In genomic region chr18:79399275-79400081, GRCh38 we compare ENCODE assay signal across 8 cellular contexts. TPM values are rescaled to one million over a fixed set of nuclear protein-coding genes. Genes with fewer than 3 reads are reported as not detected.
DNase-seq lines count a peak whose midpoint lies in the region.

No MANE protein-coding gene starts in this region.

- H3K9me3 Mint-ChIP-seq in T-helper 1 cell treated with Interleukin-12 subunit alpha and Interleukin-12 subunit beta and Interleukin-4 antibody, amounts not matched to agents 30 μg/mL and 1 μg/mL, for 36 hours, result no peaks in the 10 kb centered on the region
- H3K9me3 Mint-ChIP-seq in activated T-helper 1 cell treated with anti-CD3 and anti-CD28 coated beads, Interleukin-12 subunit alpha, Interleukin-12 subunit beta, Interleukin-2, Interleukin-4 antibody, amounts not matched to agents 30 ng/mL and 10 ng/mL and 1 ng/mL, durations not matched to agents 14 hours and 24 hours and 36 hours, result no peaks in the 10 kb centered on the region

- H3K4me1 Mint-ChIP-seq in T-helper 1 cell treated with Interleukin-12 subunit alpha and Interleukin-12 subunit beta and Interleukin-4 antibody, amounts not matched to agents 30 μg/mL and 1 μg/mL, for 36 hours (ENCODE audit: low read depth), result peaks cover 34% of the 10 kb centered on the region
- peaks cover 47% of the 10 kb centered on the region for H3K4me1 Mint-ChIP-seq in activated T-helper 1 cell treated with anti-CD3 and anti-CD28 coated beads, Interleukin-12 subunit alpha, Interleukin-12 subunit beta, Interleukin-2, Interleukin-4 antibody, amounts not matched to agents 30 ng/mL and 10 ng/mL and 1 ng/mL, durations not matched to agents 14 hours and 24 hours and 36 hours (ENCODE audit: low read depth)

- intact Hi-C loops in activated T-helper 1 cell treated with anti-CD3 and anti-CD28 coated beads, Interleukin-12 subunit alpha, Interleukin-12 subunit beta, Interleukin-2, Interleukin-4 antibody, amounts not matched to agents 30 ng/mL and 10 ng/mL and 1 ng/mL, durations not matched to agents 14 hours and 24 hours and 36 hours (cut with micrococcal nuclease), result loop anchor here (5.0 to 10.0 kb wide), 2 partner anchors 38 to 555 kb away; partner anchors contain the start of gene SLC66A2

- peak overlapping the region; percentile 83 for H3K27ac Mint-ChIP-seq in T-helper 1 cell treated with Interleukin-12 subunit alpha and Interleukin-12 subunit beta and Interleukin-4 antibody, amounts not matched to agents 30 μg/mL and 1 μg/mL, for 36 hours
- peak overlapping the region; percentile 98 for H3K27ac Mint-ChIP-seq in activated T-helper 1 cell treated with anti-CD3 and anti-CD28 coated beads, Interleukin-12 subunit alpha, Interleukin-12 subunit beta, Interleukin-2, Interleukin-4 antibody, amounts not matched to agents 30 ng/mL and 10 ng/mL and 1 ng/mL, durations not matched to agents 14 hours and 24 hours and 36 hours

- H3K4me3 Mint-ChIP-seq in T-helper 1 cell treated with Interleukin-12 subunit alpha and Interleukin-12 subunit beta and Interleukin-4 antibody, amounts not matched to agents 30 μg/mL and 1 μg/mL, for 36 hours, result peak overlapping the region; percentile 79
- peak overlapping the region; percentile 90 for H3K4me3 Mint-ChIP-seq in activated T-helper 1 cell treated with anti-CD3 and anti-CD28 coated beads, Interleukin-12 subunit alpha, Interleukin-12 subunit beta, Interleukin-2, Interleukin-4 antibody, amounts not matched to agents 30 ng/mL and 10 ng/mL and 1 ng/mL, durations not matched to agents 14 hours and 24 hours and 36 hours

- DNase-seq in T-helper 1 cell, result no peak
- peak; percentile 31 for DNase-seq in activated T-helper 1 cell treated with anti-CD3 and anti-CD28 coated beads, Interleukin-12 subunit alpha, Interleukin-12 subunit beta, Interleukin-2, Interleukin-4 antibody, amounts not matched to agents 30 ng/mL and 10 ng/mL and 1 ng/mL, durations not matched to agents 14 hours and 24 hours and 36 hours (ENCODE audit: low spot score)
- DNase-seq in stimulated activated CD4-positive, alpha-beta T cell treated with anti-CD3 and anti-CD28 coated beads, Interleukin-4, amount 100 ng/mL, for 1 hour, result peak; percentile 37
- DNase-seq in SHP77 treated with DMSO at 0.1 percent for 48 hours (lab: John Stamatoyannopoulos, UW), result no peak
- DNase-seq in NCI-H2107 (lab: John Stamatoyannopoulos, UW), result no peak
- DNase-seq in HT-29 (ENCODE audit: low spot score), result no peak

- H3K4me3 ChIP-seq in iPS-11a (ENCODE audit: low read depth, low read length), result peak overlapping the region; percentile 37

- peaks cover 5% of the 10 kb centered on the region for H3K27me3 Mint-ChIP-seq in T-helper 1 cell treated with Interleukin-12 subunit alpha and Interleukin-12 subunit beta and Interleukin-4 antibody, amounts not matched to agents 30 μg/mL and 1 μg/mL, for 36 hours (ENCODE audit: low read depth)
- H3K27me3 Mint-ChIP-seq in activated T-helper 1 cell treated with anti-CD3 and anti-CD28 coated beads, Interleukin-12 subunit alpha, Interleukin-12 subunit beta, Interleukin-2, Interleukin-4 antibody, amounts not matched to agents 30 ng/mL and 10 ng/mL and 1 ng/mL, durations not matched to agents 14 hours and 24 hours and 36 hours (ENCODE audit: insufficient read depth), result no peaks in the 10 kb centered on the region

- peaks cover 7% of the 10 kb centered on the region for H3K36me3 Mint-ChIP-seq in T-helper 1 cell treated with Interleukin-12 subunit alpha and Interleukin-12 subunit beta and Interleukin-4 antibody, amounts not matched to agents 30 μg/mL and 1 μg/mL, for 36 hours (ENCODE audit: low read depth)
- H3K36me3 Mint-ChIP-seq in activated T-helper 1 cell treated with anti-CD3 and anti-CD28 coated beads, Interleukin-12 subunit alpha, Interleukin-12 subunit beta, Interleukin-2, Interleukin-4 antibody, amounts not matched to agents 30 ng/mL and 10 ng/mL and 1 ng/mL, durations not matched to agents 14 hours and 24 hours and 36 hours (ENCODE audit: low read depth), result peaks cover 28% of the 10 kb centered on the region

RNA-seq across cellular contexts. Expression of gene NFATC1, which starts 3.7 kb away (rescaled TPM):
- 102 and 103 TPM in 2 replicates for total RNA-seq in activated T-helper 1 cell treated with anti-CD3 and anti-CD28 coated beads, Interleukin-12 subunit alpha, Interleukin-12 subunit beta, Interleukin-2, Interleukin-4 antibody, amounts not matched to agents 30 ng/mL and 10 ng/mL and 1 ng/mL, durations not matched to agents 14 hours and 24 hours and 36 hours
- not detected in 2 replicates for total RNA-seq in HT-29 (2014; rRNA removed; shearing (Covaris generic))

Comparison
In these comparisons a context has a peak if more than half of its experiments do, and no peak if none do; other contexts are left out.
1. DNase-seq: peak in activated T-helper 1 cell treated with anti-CD3 and anti-CD28 coated beads, Interleukin-12 subunit alpha, Interleukin-12 subunit beta, Interleukin-2, Interleukin-4 antibody, amounts not matched to agents 30 ng/mL and 10 ng/mL and 1 ng/mL, durations not matched to agents 14 hours and 24 hours and 36 hours (single experiment) and stimulated activated CD4-positive, alpha-beta T cell treated with anti-CD3 and anti-CD28 coated beads, Interleukin-4, amount 100 ng/mL, for 1 hour (single experiment); none in T-helper 1 cell (0 of 5), SHP77 treated with DMSO at 0.1 percent for 48 hours (single experiment), NCI-H2107 (single experiment) and HT-29 (single experiment).
2. RNA of gene NFATC1, which starts 3.7 kb away (total RNA-seq): 102 to 103 TPM in activated T-helper 1 cell treated with anti-CD3 and anti-CD28 coated beads, Interleukin-12 subunit alpha, Interleukin-12 subunit beta, Interleukin-2, Interleukin-4 antibody, amounts not matched to agents 30 ng/mL and 10 ng/mL and 1 ng/mL, durations not matched to agents 14 hours and 24 hours and 36 hours; not detected in HT-29; every median in the first group is over 100 times any median in the second.